11 cellular contexts compared by ENCODE assay signal in genomic region chr7:121334376-121334775, GRCh38. TPM values are rescaled to one million over a fixed set of nuclear protein-coding genes. Genes with fewer than 3 reads are reported as not detected.
"Had no signal": no experiment of that assay in that cellular context is flagged by ENCODE, and none has a peak within 500 bp of the region (broad histone marks: within the 10 kb centered on the region; RNA-seq: fewer than 3 reads in every experiment).

No MANE protein-coding gene starts in this region.

- H3K4me3 ChIP-seq: GM23248, HAP-1 had no signal

- H3K9me3 ChIP-seq: HAP-1 had no signal

- H2AFZ ChIP-seq: GM23248 had no signal

- H3K9ac ChIP-seq: GM23248, KMS-11 had no signal

- H3K27ac ChIP-seq: GM23248, HL-60, KMS-11 had no signal

- H3K4me2 ChIP-seq: KMS-11 had no signal

- DNase-seq: GM23248, GOT3, H7, IMR-90, Karpas-422, KBM-7 had no signal

- H3K36me3 ChIP-seq: HAP-1 had no signal

- H3K4me1 ChIP-seq: HAP-1 had no signal

RNA-seq across cellular contexts. Expression of gene WNT16, which starts 5.6 kb away (rescaled TPM):
- total RNA-seq: H4, H7, HT1080 had no signal
